ENCODE assay signal across 2 cellular contexts in the genomic region with DNA sequence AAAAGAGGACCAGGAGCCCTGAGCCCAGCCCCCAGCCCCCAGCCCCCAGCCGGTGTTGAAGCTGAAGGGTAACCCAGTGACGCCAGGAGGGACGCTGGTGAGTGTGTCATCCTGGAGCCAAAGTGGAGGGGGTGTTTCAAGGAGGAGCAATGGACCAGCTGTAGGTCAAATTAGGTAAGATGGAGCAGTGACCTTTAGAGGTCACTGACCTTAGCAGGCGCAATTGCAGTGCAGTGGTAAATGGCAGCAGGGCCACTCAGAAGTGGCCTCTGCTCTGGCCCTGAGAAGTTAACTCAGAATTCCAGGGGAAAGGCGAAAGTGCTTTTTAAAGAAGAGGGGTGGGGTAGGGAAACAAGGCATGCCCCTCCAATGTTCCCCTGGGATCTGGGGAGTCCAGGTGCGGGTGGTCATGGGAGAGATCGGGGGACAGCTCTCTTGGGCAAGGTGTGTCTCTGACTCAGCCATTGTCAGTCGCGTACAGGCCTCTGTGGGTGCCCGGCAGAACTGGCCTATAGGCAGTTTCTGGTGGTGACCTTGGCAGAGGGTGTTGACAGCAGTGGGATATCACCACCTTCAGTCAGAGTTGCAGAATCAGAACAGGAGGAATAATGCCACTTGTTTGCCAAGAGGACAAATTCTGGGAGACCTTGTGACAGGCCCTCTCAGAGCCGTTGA.
TF ChIP-seq lines count a peak whose summit lies in the region.

No MANE protein-coding gene starts in this region.

TF ChIP-seq in IMR-90, 13 proteins besides CTCF, POLR2A, EP300 and RAD21:
- TF ChIP-seq, protein P1, sequence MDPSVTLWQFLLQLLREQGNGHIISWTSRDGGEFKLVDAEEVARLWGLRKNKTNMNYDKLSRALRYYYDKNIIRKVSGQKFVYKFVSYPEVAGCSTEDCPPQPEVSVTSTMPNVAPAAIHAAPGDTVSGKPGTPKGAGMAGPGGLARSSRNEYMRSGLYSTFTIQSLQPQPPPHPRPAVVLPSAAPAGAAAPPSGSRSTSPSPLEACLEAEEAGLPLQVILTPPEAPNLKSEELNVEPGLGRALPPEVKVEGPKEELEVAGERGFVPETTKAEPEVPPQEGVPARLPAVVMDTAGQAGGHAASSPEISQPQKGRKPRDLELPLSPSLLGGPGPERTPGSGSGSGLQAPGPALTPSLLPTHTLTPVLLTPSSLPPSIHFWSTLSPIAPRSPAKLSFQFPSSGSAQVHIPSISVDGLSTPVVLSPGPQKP (IDR thresholded peaks at IDR 0.05; ENCODE audit: borderline replicate concordance, low read depth, low read length) = no peak
- TF ChIP-seq RFX5 (IDR thresholded peaks at IDR 0.05; ENCODE audit: low read depth, low read length) (no peak), BHLHE40 (IDR thresholded peaks at IDR 0.05; ENCODE audit: low read depth, low read length) (no peak), CHD1 (IDR thresholded peaks at IDR 0.05; ENCODE audit: low read depth, low read length) (no peak)

TF ChIP-seq in HepG2, 621 proteins besides CTCF, POLR2A, EP300 and RAD21 (continues in another document):
- TF ChIP-seq ZNF253 (CRISPR knock-in tag; IDR thresholded peaks at IDR 0.05; ENCODE audit: borderline replicate concordance) = no peak
- TF ChIP-seq NFKBIZ (CRISPR knock-in tag; IDR thresholded peaks at IDR 0.05) = no peak
- no peak for TF ChIP-seq ASH2L (IDR thresholded peaks at IDR 0.05; ENCODE audit: insufficient read length, low read depth, low read length)
- TF ChIP-seq KDM5A (IDR thresholded peaks at IDR 0.05; ENCODE audit: borderline replicate concordance, low read length) = no peak
- TF ChIP-seq, protein P2, sequence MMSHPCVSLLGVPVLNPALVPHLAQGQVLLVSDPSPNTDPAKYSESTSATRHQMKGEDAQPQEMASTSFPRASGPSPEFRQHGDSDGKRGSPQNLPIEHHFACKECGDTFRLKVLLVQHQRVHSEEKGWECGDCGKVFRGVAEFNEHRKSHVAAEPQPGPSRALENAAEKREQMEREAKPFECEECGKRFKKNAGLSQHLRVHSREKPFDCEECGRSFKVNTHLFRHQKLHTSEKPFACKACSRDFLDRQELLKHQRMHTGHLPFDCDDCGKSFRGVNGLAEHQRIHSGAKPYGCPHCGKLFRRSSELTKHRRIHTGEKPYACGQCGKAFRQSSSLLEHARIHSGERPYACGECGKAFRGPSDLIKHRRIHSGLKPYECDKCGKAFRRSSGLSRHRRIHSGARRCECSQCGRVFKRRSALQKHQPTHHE (CRISPR knock-in tag; IDR thresholded peaks at IDR 0.05; ENCODE audit: borderline replicate concordance) = no peak
- TF ChIP-seq ZFP37 (CRISPR knock-in tag; IDR thresholded peaks at IDR 0.05; ENCODE audit: borderline replicate concordance) = no peak
- no peak for TF ChIP-seq ZNF251 (CRISPR knock-in tag; IDR thresholded peaks at IDR 0.05)
- TF ChIP-seq, protein P3, sequence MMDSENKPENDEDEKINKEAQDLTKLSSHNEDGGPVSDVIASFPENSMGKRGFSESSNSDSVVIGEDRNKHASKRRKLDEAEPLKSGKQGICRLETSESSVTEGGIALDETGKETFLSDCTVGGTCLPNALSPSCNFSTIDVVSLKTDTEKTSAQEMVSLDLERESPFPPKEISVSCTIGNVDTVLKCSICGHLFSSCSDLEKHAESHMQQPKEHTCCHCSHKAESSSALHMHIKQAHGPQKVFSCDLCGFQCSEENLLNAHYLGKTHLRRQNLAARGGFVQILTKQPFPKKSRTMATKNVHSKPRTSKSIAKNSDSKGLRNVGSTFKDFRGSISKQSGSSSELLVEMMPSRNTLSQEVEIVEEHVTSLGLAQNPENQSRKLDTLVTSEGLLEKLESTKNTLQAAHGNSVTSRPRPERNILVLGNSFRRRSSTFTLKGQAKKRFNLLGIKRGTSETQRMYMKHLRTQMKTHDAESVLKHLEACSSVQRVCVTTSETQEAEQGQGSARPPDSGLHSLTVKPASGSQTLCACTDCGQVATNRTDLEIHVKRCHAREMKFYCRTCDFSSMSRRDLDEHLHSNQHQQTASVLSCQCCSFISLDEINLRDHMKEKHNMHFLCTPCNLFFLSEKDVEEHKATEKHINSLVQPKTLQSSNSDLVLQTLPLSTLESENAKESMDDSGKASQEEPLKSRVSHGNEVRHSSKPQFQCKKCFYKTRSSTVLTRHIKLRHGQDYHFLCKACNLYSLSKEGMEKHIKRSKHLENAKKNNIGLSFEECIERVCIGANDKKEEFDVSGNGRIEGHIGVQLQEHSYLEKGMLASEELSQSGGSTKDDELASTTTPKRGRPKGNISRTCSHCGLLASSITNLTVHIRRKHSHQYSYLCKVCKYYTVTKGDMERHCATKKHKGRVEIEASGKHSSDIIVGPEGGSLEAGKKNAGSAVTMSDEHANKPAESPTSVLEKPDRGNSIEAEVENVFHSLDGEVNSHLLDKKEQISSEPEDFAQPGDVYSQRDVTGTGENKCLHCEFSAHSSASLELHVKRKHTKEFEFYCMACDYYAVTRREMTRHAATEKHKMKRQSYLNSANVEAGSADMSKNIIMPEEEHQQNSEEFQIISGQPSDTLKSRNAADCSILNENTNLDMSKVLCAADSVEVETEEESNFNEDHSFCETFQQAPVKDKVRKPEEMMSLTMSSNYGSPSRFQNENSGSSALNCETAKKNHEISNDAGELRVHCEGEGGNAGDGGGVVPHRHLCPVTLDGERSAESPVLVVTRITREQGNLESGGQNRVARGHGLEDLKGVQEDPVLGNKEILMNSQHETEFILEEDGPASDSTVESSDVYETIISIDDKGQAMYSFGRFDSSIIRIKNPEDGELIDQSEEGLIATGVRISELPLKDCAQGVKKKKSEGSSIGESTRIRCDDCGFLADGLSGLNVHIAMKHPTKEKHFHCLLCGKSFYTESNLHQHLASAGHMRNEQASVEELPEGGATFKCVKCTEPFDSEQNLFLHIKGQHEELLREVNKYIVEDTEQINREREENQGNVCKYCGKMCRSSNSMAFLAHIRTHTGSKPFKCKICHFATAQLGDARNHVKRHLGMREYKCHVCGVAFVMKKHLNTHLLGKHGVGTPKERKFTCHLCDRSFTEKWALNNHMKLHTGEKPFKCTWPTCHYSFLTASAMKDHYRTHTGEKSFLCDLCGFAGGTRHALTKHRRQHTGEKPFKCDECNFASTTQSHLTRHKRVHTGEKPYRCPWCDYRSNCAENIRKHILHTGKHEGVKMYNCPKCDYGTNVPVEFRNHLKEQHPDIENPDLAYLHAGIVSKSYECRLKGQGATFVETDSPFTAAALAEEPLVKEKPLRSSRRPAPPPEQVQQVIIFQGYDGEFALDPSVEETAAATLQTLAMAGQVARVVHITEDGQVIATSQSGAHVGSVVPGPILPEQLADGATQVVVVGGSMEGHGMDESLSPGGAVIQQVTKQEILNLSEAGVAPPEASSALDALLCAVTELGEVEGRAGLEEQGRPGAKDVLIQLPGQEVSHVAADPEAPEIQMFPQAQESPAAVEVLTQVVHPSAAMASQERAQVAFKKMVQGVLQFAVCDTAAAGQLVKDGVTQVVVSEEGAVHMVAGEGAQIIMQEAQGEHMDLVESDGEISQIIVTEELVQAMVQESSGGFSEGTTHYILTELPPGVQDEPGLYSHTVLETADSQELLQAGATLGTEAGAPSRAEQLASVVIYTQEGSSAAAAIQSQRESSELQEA (CRISPR knock-in tag; IDR thresholded peaks at IDR 0.05; ENCODE audit: not compliant biosample characterization) = no peak
- TF ChIP-seq ZMYM2 (CRISPR knock-in tag; IDR thresholded peaks at IDR 0.05) = no peak
- TF ChIP-seq EEA1 (CRISPR knock-in tag; IDR thresholded peaks at IDR 0.05; ENCODE audit: borderline replicate concordance) = no peak
- peak; percentile 44; the same call in 1 of the 2 replicates for TF ChIP-seq SALL1 (CRISPR knock-in tag; IDR thresholded peaks at IDR 0.05)
- TF ChIP-seq ZNF282 (IDR thresholded peaks at IDR 0.05; ENCODE audit: partially characterized antibody) = no peak
- TF ChIP-seq FOXM1 (CRISPR knock-in tag; IDR thresholded peaks at IDR 0.05) = no peak
- no peak for TF ChIP-seq ZBTB10 (CRISPR knock-in tag; IDR thresholded peaks at IDR 0.05; ENCODE audit: borderline replicate concordance)
- TF ChIP-seq BRD4 (CRISPR knock-in tag; IDR thresholded peaks at IDR 0.05) = no peak
- no peak for TF ChIP-seq HMG20A (CRISPR knock-in tag; IDR thresholded peaks at IDR 0.05; ENCODE audit: borderline replicate concordance)
- no peak for TF ChIP-seq MBNL3 (CRISPR knock-in tag; conservative IDR thresholded peaks at IDR 0.05)
- TF ChIP-seq ZNF558 (CRISPR knock-in tag; IDR thresholded peaks at IDR 0.05; ENCODE audit: borderline replicate concordance) = no peak
- TF ChIP-seq ZSCAN29 (CRISPR knock-in tag; conservative IDR thresholded peaks at IDR 0.05) = no peak
- TF ChIP-seq ZKSCAN5 (CRISPR knock-in tag; IDR thresholded peaks at IDR 0.05) = no peak
- TF ChIP-seq, protein P4, sequence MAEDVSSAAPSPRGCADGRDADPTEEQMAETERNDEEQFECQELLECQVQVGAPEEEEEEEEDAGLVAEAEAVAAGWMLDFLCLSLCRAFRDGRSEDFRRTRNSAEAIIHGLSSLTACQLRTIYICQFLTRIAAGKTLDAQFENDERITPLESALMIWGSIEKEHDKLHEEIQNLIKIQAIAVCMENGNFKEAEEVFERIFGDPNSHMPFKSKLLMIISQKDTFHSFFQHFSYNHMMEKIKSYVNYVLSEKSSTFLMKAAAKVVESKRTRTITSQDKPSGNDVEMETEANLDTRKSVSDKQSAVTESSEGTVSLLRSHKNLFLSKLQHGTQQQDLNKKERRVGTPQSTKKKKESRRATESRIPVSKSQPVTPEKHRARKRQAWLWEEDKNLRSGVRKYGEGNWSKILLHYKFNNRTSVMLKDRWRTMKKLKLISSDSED (CRISPR knock-in tag; IDR thresholded peaks at IDR 0.05) = no peak
- no peak for TF ChIP-seq ZFP36L1 (CRISPR knock-in tag; IDR thresholded peaks at IDR 0.05)
- no peak for TF ChIP-seq CHD2 (IDR thresholded peaks at IDR 0.05; ENCODE audit: low read depth, low read length)
- TF ChIP-seq NR3C1 (CRISPR knock-in tag; IDR thresholded peaks at IDR 0.05) = no peak
- TF ChIP-seq ZNF614 (CRISPR knock-in tag; IDR thresholded peaks at IDR 0.05; ENCODE audit: borderline replicate concordance) = no peak
- no peak for TF ChIP-seq ZNF746 (CRISPR knock-in tag; IDR thresholded peaks at IDR 0.05)
- no peak for TF ChIP-seq GRHL1 (CRISPR knock-in tag; conservative IDR thresholded peaks at IDR 0.05)
- TF ChIP-seq NR2F2 (IDR thresholded peaks at IDR 0.05; ENCODE audit: borderline replicate concordance, low read depth) = peak; percentile 74
- TF ChIP-seq ZNF136 (CRISPR knock-in tag; IDR thresholded peaks at IDR 0.05; ENCODE audit: low read depth) = no peak
- no peak for TF ChIP-seq ZNF788 (CRISPR knock-in tag; IDR thresholded peaks at IDR 0.05; ENCODE audit: borderline replicate concordance)
- no peak for TF ChIP-seq HDAC2 (CRISPR knock-in tag; IDR thresholded peaks at IDR 0.05)
- no peak for TF ChIP-seq TBP (CRISPR knock-in tag; IDR thresholded peaks at IDR 0.05)
- TF ChIP-seq TAF1 (CRISPR knock-in tag; IDR thresholded peaks at IDR 0.05) = no peak
- TF ChIP-seq KLF12 (CRISPR knock-in tag; IDR thresholded peaks at IDR 0.05; ENCODE audit: borderline replicate concordance) = no peak
- TF ChIP-seq, protein P5, sequence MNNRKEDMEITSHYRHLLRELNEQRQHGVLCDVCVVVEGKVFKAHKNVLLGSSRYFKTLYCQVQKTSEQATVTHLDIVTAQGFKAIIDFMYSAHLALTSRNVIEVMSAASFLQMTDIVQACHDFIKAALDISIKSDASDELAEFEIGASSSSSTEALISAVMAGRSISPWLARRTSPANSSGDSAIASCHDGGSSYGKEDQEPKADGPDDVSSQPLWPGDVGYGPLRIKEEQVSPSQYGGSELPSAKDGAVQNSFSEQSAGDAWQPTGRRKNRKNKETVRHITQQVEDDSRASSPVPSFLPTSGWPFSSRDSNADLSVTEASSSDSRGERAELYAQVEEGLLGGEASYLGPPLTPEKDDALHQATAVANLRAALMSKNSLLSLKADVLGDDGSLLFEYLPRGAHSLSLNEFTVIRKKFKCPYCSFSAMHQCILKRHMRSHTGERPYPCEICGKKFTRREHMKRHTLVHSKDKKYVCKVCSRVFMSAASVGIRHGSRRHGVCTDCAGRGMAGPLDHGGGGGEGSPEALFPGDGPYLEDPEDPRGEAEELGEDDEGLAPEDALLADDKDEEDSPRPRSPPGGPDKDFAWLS (CRISPR knock-in tag; IDR thresholded peaks at IDR 0.05; ENCODE audit: borderline replicate concordance) = no peak
- TF ChIP-seq ZNF781 (CRISPR knock-in tag; IDR thresholded peaks at IDR 0.05; ENCODE audit: borderline replicate concordance, not compliant biosample characterization) = no peak
